In genomic region chr2:170217778-170218251, GRCh38 we compare ENCODE assay signal across 16 cellular contexts. TPM values are rescaled to one million over a fixed set of nuclear protein-coding genes. Genes with fewer than 3 reads are reported as not detected.
DNase-seq lines count a peak whose midpoint lies in the region; ATAC-seq and TF ChIP-seq lines count a peak whose summit lies in the region.
"Had no signal": no experiment of that assay in that cellular context is flagged by ENCODE, and none has a peak within 500 bp of the region (broad histone marks: within the 10 kb centered on the region; RNA-seq: fewer than 3 reads in every experiment).

No MANE protein-coding gene starts in this region.

- intact Hi-C loops in right lobe of liver (cut with DNase I) (no loop called here), body of pancreas (cut with DNase I) (no loop called here), head of caudate nucleus (cut with DNase I) (no loop called here), transverse colon (cut with DNase I; ENCODE audit: low total_unique reads) (no loop called here)

- 87% methylated on average over 4 of the region's 4 CpGs for WGBS in liver
- 82% methylated on average over 4 of the region's 4 CpGs for WGBS in right lobe of liver (ENCODE audit: insufficient coverage, low coverage, low lambda C conversion rate, missing lambda C conversion rate)
- WGBS in body of pancreas, 2 donors: 81 to 89% methylated on average over 4 of the region's 4 CpGs
- 78% methylated on average over 4 of the region's 4 CpGs for WGBS in hepatocyte (ENCODE audit: low lambda C conversion rate, missing lambda C conversion rate)
- WGBS in transverse colon (ENCODE audit: low coverage in 1 of 2), 2 donors: 72 to 90% methylated on average over 3 to 4 of the region's 4 CpGs

- H3K9me2 ChIP-seq in hepatocyte (replicated peaks; ENCODE audit: insufficient read depth): no peaks in the 10 kb centered on the region

- no peaks in the 10 kb centered on the region for H3K79me2 ChIP-seq in hepatocyte

- no peak overlapping the region for H2AFZ ChIP-seq in hepatocyte

- no peak overlapping the region for H3K4me2 ChIP-seq in hepatocyte

- ATAC-seq in right lobe of liver: no peak
- peak; percentile 45 for ATAC-seq in body of pancreas
- ATAC-seq in GM21737 (IDR thresholded peaks at IDR 0.05; ENCODE audit: unreplicated experiment): no peak

- H3K27ac ChIP-seq in liver (ENCODE audit: low read depth in 1 of 2, low read length in 2 of 2) (no peak overlapping the region), right lobe of liver (no peak overlapping the region), body of pancreas (no peak overlapping the region), hepatocyte (peak overlapping the region; percentile 34), transverse colon (no peak overlapping the region)
- H3K27ac ChIP-seq: ascending aorta, epithelial cell of prostate had no signal

- TF ChIP-seq POLR2A in right lobe of liver (IDR thresholded peaks at IDR 0.05) (no peak), body of pancreas (IDR thresholded peaks at IDR 0.05) (no peak), transverse colon (IDR thresholded peaks at IDR 0.05) (no peak)

- TF ChIP-seq CTCF in liver (IDR thresholded peaks at IDR 0.05; ENCODE audit: low read depth, low read length, missing input control) (no peak), right lobe of liver (IDR thresholded peaks at IDR 0.05) (no peak), body of pancreas (IDR thresholded peaks at IDR 0.05) (no peak), hepatocyte (IDR thresholded peaks at IDR 0.05; ENCODE audit: poor library complexity) (no peak), transverse colon (IDR thresholded peaks at IDR 0.05) (no peak)

- no peak overlapping the region for H3K9ac ChIP-seq in liver (ENCODE audit: low read depth in 1 of 2, low read length in 2 of 2)

- H3K4me1 ChIP-seq in liver (ENCODE audit: control insufficient read depth in 4 of 4, insufficient read depth in 4 of 4, low read length in 3 of 4) (no peaks in the 10 kb centered on the region), right lobe of liver (no peaks in the 10 kb centered on the region), body of pancreas (no peaks in the 10 kb centered on the region), hepatocyte (ENCODE audit: insufficient read depth) (peaks cover 19% of the 10 kb centered on the region), transverse colon (no peaks in the 10 kb centered on the region)
- H3K4me1 ChIP-seq: ascending aorta had no signal

- TF ChIP-seq RAD21 in liver (IDR thresholded peaks at IDR 0.05): no peak

- H4K20me1 ChIP-seq in hepatocyte (ENCODE audit: insufficient read depth, poor library complexity, severe bottlenecking): no peaks in the 10 kb centered on the region

- no peak for TF ChIP-seq EP300 in transverse colon (IDR thresholded peaks at IDR 0.05; ENCODE audit: low read depth)

- H3K4me3 ChIP-seq in liver (ENCODE audit: low read depth in 1 of 3, low read length in 3 of 3): no peak overlapping the region
- H3K4me3 ChIP-seq in right lobe of liver: no peak overlapping the region
- no peak overlapping the region for H3K4me3 ChIP-seq in body of pancreas
- no peak overlapping the region for H3K4me3 ChIP-seq in hepatocyte
- H3K4me3 ChIP-seq in transverse colon: no peak overlapping the region
- H3K4me3 ChIP-seq: ascending aorta had no signal

- no peaks in the 10 kb centered on the region for H3K27me3 ChIP-seq in liver (ENCODE audit: control insufficient read depth in 4 of 4, insufficient read depth in 4 of 4, low read length in 3 of 4)
- no peaks in the 10 kb centered on the region for H3K27me3 ChIP-seq in right lobe of liver
- no peaks in the 10 kb centered on the region for H3K27me3 ChIP-seq in body of pancreas
- no peaks in the 10 kb centered on the region for H3K27me3 ChIP-seq in hepatocyte
- no peaks in the 10 kb centered on the region for H3K27me3 ChIP-seq in transverse colon
- H3K27me3 ChIP-seq: ascending aorta had no signal

- H3K36me3 ChIP-seq in liver (ENCODE audit: control insufficient read depth in 4 of 4, insufficient read depth in 3 of 4, low read depth in 1 of 4, low read length in 3 of 4) (no peaks in the 10 kb centered on the region), right lobe of liver (no peaks in the 10 kb centered on the region), body of pancreas (replicated peaks in 1 of 2; ENCODE audit: insufficient read depth in 1 of 2, low read depth in 2 of 2) (no peaks in the 10 kb centered on the region), hepatocyte (replicated peaks; ENCODE audit: insufficient read depth, low read depth) (no peaks in the 10 kb centered on the region), transverse colon (no peaks in the 10 kb centered on the region)
- H3K36me3 ChIP-seq: ascending aorta had no signal

- in situ Hi-C loops in transverse colon (cut with MboI; ENCODE audit: low pct_ligation_motif_present in 1 of 4, low pct_unique_long_range_greater_than_20kb in 1 of 4, low sequenced_read_pairs in 3 of 4): no loop called here

- DNase-seq in right lobe of liver (no peak), body of pancreas (no peak), hepatocyte (ENCODE audit: low spot score) (no peak), head of caudate nucleus (no peak), transverse colon (no peak), activated gamma-delta T cell treated with Interleukin-2 at 50 U/mL for 16 hours (no peak)
- DNase-seq: activated naive CD4-positive, alpha-beta T cell; hypothalamus; NCI-H187 treated with DMSO at 0.1 percent for 48 hours; NCI-H526 treated with DMSO at 0.1 percent for 48 hours; nucleus accumbens had no signal

- H3K9me3 ChIP-seq in liver (ENCODE audit: control insufficient read depth in 4 of 4, low read length in 3 of 4): no peaks in the 10 kb centered on the region
- no peaks in the 10 kb centered on the region for H3K9me3 ChIP-seq in right lobe of liver
- H3K9me3 ChIP-seq in body of pancreas: no peaks in the 10 kb centered on the region
- H3K9me3 ChIP-seq in hepatocyte (ENCODE audit: low read depth): no peaks in the 10 kb centered on the region
- no peaks in the 10 kb centered on the region for H3K9me3 ChIP-seq in transverse colon
- H3K9me3 ChIP-seq: ascending aorta had no signal

TF ChIP-seq in liver, 16 proteins besides CTCF, POLR2A, EP300 and RAD21:
- TF ChIP-seq NR2F2 (IDR thresholded peaks at IDR 0.05) (peak; percentile 64), ZBTB33 (IDR thresholded peaks at IDR 0.05) (no peak)
TF ChIP-seq in liver: peak in this region for 1.

RNA-seq across cellular contexts. Expression of gene MYO3B, which starts 39.9 kb away (rescaled TPM):
- under 1 TPM; under 0.01 to 0.05 TPM for total RNA-seq in liver
- polyA plus RNA-seq in liver: not detected
- under 1 TPM in 2 of 6 experiments, not detected in 4; 0.18 to 0.25 TPM for total RNA-seq in right lobe of liver
- 1 to 10 TPM; 2.0 to 4.7 TPM for total RNA-seq in body of pancreas
- 0.92 and 1.1 TPM in 2 replicates for total RNA-seq in hepatocyte
- polyA plus RNA-seq in hepatocyte: 0.63 and 1.1 TPM in 2 replicates
- under 1 TPM in 1 of 4 donors, not detected in 3; 0.48 TPM for total RNA-seq in transverse colon
- total RNA-seq: ascending aorta, dermis blood vessel endothelial cell had no signal
